ENCODE assay signal across 9 cellular contexts in genomic region chr4:106329027-106329618, GRCh38. TPM values are rescaled to one million over a fixed set of nuclear protein-coding genes. Genes with fewer than 3 reads are reported as not detected.
A peak's percentile ranks its signal among the peaks of the same experiment; 100 is the strongest.
DNase-seq lines count a peak whose midpoint lies in the region; ATAC-seq and TF ChIP-seq lines count a peak whose summit lies in the region.
"Had no signal": no experiment of that assay in that cellular context is flagged by ENCODE, and none has a peak within 500 bp of the region (broad histone marks: within the 10 kb centered on the region; RNA-seq: fewer than 3 reads in every experiment).

No MANE protein-coding gene starts in this region.

- H3K4me2 ChIP-seq in mesendoderm (ENCODE audit: low read length): no peak overlapping the region

- H3K27me3 ChIP-seq in BE2C (no peaks in the 10 kb centered on the region), mesendoderm (ENCODE audit: insufficient read depth, low read length, poor library complexity) (no peaks in the 10 kb centered on the region)
- H3K27me3 ChIP-seq: neutrophil had no signal

- no peak overlapping the region for H3K4ac ChIP-seq in mesendoderm (ENCODE audit: low read depth, low read length)

- no peaks in the 10 kb centered on the region for H3K79me1 ChIP-seq in mesendoderm (ENCODE audit: low read length)

- DNase-seq in BE2C (no peak), NCI-H69 (lab: John Stamatoyannopoulos, UW) (peak; percentile 34), cardiac fibroblast (ENCODE audit: low read depth in 2 of 2) (peak; percentile 63 to 69), mesendoderm (peak; percentile 52), NCI-H1048 (lab: John Stamatoyannopoulos, UW) (no peak), RPMI8226 (no peak)

- TF ChIP-seq CTCF in BE2C (IDR thresholded peaks at IDR 0.05; ENCODE audit: low read depth, low read length) (peak; percentile 72), cardiac fibroblast (IDR thresholded peaks at IDR 0.05; ENCODE audit: low read depth, low read length) (peak; percentile 66)

- peaks cover 62% of the 10 kb centered on the region for H3K36me3 ChIP-seq in BE2C
- H3K36me3 ChIP-seq in mesendoderm (ENCODE audit: control insufficient read depth, insufficient read depth, low read length): no peaks in the 10 kb centered on the region

- ATAC-seq in GM18517 (IDR thresholded peaks at IDR 0.05; ENCODE audit: unreplicated experiment) (peak; percentile 91), HG02943 (IDR thresholded peaks at IDR 0.05; ENCODE audit: low read depth, unreplicated experiment) (peak; percentile 85)

- H2BK120ac ChIP-seq in mesendoderm (ENCODE audit: low read depth, low read length): no peak overlapping the region

- H2BK5ac ChIP-seq in mesendoderm (ENCODE audit: low read length): no peak overlapping the region

- no peak overlapping the region for H3K4me3 ChIP-seq in BE2C (ENCODE audit: low read depth, low read length)
- no peak overlapping the region for H3K4me3 ChIP-seq in cardiac fibroblast (replicated peaks in 1 of 2; ENCODE audit: low read depth in 2 of 2, low read length in 2 of 2)
- no peak overlapping the region for H3K4me3 ChIP-seq in mesendoderm (ENCODE audit: low read length)

- H3K23ac ChIP-seq in mesendoderm (ENCODE audit: low read length): no peak overlapping the region

- no peak overlapping the region for H3K27ac ChIP-seq in mesendoderm (ENCODE audit: low read depth, low read length)
- H3K27ac ChIP-seq: neutrophil had no signal

- H4K5ac ChIP-seq in mesendoderm (ENCODE audit: low read length): no peak overlapping the region

- H2BK15ac ChIP-seq in mesendoderm (replicated peaks; ENCODE audit: low read depth): no peak overlapping the region

- H3K9me3 ChIP-seq in BE2C: no peaks in the 10 kb centered on the region
- H3K9me3 ChIP-seq: neutrophil had no signal

- no peak overlapping the region for H3K18ac ChIP-seq in mesendoderm (ENCODE audit: low read length)

- no peak overlapping the region for H3K56ac ChIP-seq in mesendoderm (ENCODE audit: low read length)

- H3K4me1 ChIP-seq in BE2C (no peaks in the 10 kb centered on the region), mesendoderm (ENCODE audit: control insufficient read depth, low read depth, low read length) (no peaks in the 10 kb centered on the region)

- no CpG with 5 or more reads among the region's 1 CpG for WGBS in mesendoderm (ENCODE audit: extremely low coverage, insufficient coverage, low lambda C conversion rate)

- H2AK5ac ChIP-seq in mesendoderm (ENCODE audit: low read length): no peak overlapping the region

- H3K9ac ChIP-seq in mesendoderm (ENCODE audit: low read length): no peak overlapping the region

- no peak overlapping the region for H4K8ac ChIP-seq in mesendoderm (ENCODE audit: low read depth, low read length)

- H3K79me2 ChIP-seq in mesendoderm (ENCODE audit: control insufficient read depth, insufficient read depth, low read length): no peaks in the 10 kb centered on the region

RNA-seq across cellular contexts. Expression of gene AIMP1, which starts 12.8 kb away (rescaled TPM):
- polyA plus RNA-seq in BE2C (2012; ENCODE audit: insufficient read depth, insufficient read length, low read depth): 48.0 TPM
- 82.2 TPM for polyA plus RNA-seq in mesendoderm (2013, experiment 1 of 2)
- 84.6 TPM for polyA plus RNA-seq in mesendoderm (2013, experiment 2 of 2)

RNA-seq across cellular contexts. Expression of gene TBCK, which starts 13.1 kb away (rescaled TPM):
- 7.8 TPM for polyA plus RNA-seq in BE2C (2012; ENCODE audit: insufficient read depth, insufficient read length, low read depth)
- 6.6 TPM for polyA plus RNA-seq in mesendoderm (2013, experiment 1 of 2)
- 6.2 TPM for polyA plus RNA-seq in mesendoderm (2013, experiment 2 of 2)

RNA-seq across cellular contexts. Expression of gene GIMD1, which starts 39.5 kb away (rescaled TPM):
- polyA plus RNA-seq in BE2C (2012; ENCODE audit: insufficient read depth, insufficient read length, low read depth): not detected
- polyA plus RNA-seq in mesendoderm (2013, experiment 1 of 2): not detected
- polyA plus RNA-seq in mesendoderm (2013, experiment 2 of 2): not detected

Comparison
In these comparisons a context has a peak if more than half of its experiments do, and no peak if none do; other contexts are left out.
1. DNase-seq: peak in NCI-H69 (single experiment), cardiac fibroblast (2 of 2) and mesendoderm (single experiment); none in BE2C (single experiment), NCI-H1048 (single experiment) and RPMI8226 (single experiment).